ENCODE assay signal across 16 cellular contexts in the genomic region with DNA sequence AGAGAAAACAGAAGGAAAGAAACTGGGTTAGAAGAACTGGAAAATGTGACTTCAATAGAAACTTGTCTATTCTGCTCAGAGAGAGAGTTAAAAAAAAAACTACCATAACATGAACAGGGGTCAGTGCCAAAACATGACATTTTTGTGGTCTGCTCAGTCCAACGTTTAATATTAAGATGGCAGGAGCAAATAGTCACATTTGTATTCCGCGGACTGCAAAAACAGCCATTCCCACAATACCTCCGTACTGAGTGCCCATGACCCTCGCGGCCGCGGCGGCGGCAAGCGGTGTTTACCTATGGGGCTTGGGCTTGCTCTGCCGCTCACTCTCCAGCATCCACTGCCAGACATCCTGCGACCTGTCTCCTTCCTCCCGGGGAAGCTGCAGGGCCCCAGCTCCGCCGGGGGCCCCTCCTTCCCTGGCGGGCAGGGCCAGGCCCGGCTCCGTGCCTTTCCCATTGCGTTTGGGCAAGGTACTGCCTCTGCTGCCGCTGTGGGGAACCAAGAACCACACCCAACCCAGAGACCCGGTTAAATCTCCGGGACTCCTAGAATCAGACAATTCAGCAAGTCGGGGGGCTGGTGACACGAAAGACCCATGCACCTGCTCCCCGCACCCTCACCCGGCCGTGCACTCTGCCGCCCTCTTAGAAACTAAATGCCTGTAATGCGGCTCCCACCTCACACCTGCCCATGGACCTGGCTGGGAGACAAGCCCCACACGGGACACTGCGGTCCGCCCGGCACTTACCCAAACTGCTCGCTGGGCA. TPM values are rescaled to one million over a fixed set of nuclear protein-coding genes. Genes with fewer than 3 reads are reported as not detected.
A peak's percentile ranks its signal among the peaks of the same experiment; 100 is the strongest.
DNase-seq lines count a peak whose midpoint lies in the region; ATAC-seq and TF ChIP-seq lines count a peak whose summit lies in the region.
"Had no signal": no experiment of that assay in that cellular context is flagged by ENCODE, and none has a peak within 500 bp of the region (broad histone marks: within the 10 kb centered on the region; RNA-seq: fewer than 3 reads in every experiment).

No MANE protein-coding gene starts in this region.

- H3K36me3 ChIP-seq in osteoblast (ENCODE audit: insufficient read depth, low read length) (peaks cover 13% of the 10 kb centered on the region), SK-N-SH (replicated peaks in 1 of 2; ENCODE audit: control insufficient read depth in 1 of 2, insufficient read depth in 2 of 2, low read length in 1 of 2) (peaks cover 33 to 76% of the 10 kb centered on the region in 2 experiments)

- H3K27me3 ChIP-seq in osteoblast (ENCODE audit: insufficient read depth, low read length) = no peaks in the 10 kb centered on the region
- H3K27me3 ChIP-seq in SK-N-SH (ENCODE audit: insufficient read depth) = no peaks in the 10 kb centered on the region

- intact Hi-C loops in activated CD8-positive, alpha-beta T cell treated with anti-CD3 and anti-CD28 coated beads for 36 hours (cut with micrococcal nuclease) = no loop called here

- DNase-seq in AG10803 (ENCODE audit: low read depth) (peak; percentile 53), T-helper 17 cell (no peak), fibroblast of gingiva (ENCODE audit: low read depth) (peak; percentile 38), osteoblast (ENCODE audit: insufficient read length, low spot score, missing footprints) (peak; percentile 58), SK-N-SH (no peak)
- DNase-seq in activated CD8-positive, alpha-beta T cell treated with anti-CD3 and anti-CD28 coated beads for 36 hours = no peak
- DNase-seq in T-helper 2 cell treated with Interferon-gamma antibody and Interleukin-4, amounts not matched to agents 5 μg/mL and 100 μg/mL, for 36 hours (ENCODE audit: low spot score) = no peak
- DNase-seq: GF-D8; NCI-H1417; NCI-H1930; NCI-H69; NK-92 treated with Interleukin-12 subunit alpha and Interleukin-12 subunit beta, amount 100 ng/mL, for 24 hours; SHP77 treated with DMSO at 0.1 percent for 48 hours had no signal

- H3K4me1 Mint-ChIP-seq in T-helper 17 cell = peaks cover 10% of the 10 kb centered on the region
- H3K4me1 Mint-ChIP-seq in activated CD8-positive, alpha-beta T cell treated with anti-CD3 and anti-CD28 coated beads for 36 hours (ENCODE audit: low read depth) = peaks cover 11% of the 10 kb centered on the region
- peaks cover 4% of the 10 kb centered on the region for H3K4me1 Mint-ChIP-seq in T-helper 2 cell treated with Interferon-gamma antibody and Interleukin-4, amounts not matched to agents 5 μg/mL and 100 μg/mL, for 36 hours (ENCODE audit: low read depth)

- POLR2A ChIA-PET in activated CD8-positive, alpha-beta T cell treated with anti-CD3 and anti-CD28 coated beads for 36 hours (lab: Charles Lee) = no interaction called here
- POLR2A ChIA-PET in SK-N-SH (lab: Yijun Ruan, JAX) = no interaction called here

- H3K9ac ChIP-seq in SK-N-SH = no peak overlapping the region

- no peaks in the 10 kb centered on the region for H3K9me3 ChIP-seq in T-helper 17 cell (ENCODE audit: control insufficient read depth, low read length, poor library complexity, severe bottlenecking)
- H3K9me3 ChIP-seq in osteoblast (ENCODE audit: low read depth, low read length) = no peaks in the 10 kb centered on the region
- no peaks in the 10 kb centered on the region for H3K9me3 ChIP-seq in SK-N-SH

- no peaks in the 10 kb centered on the region for H3K27me3 Mint-ChIP-seq in T-helper 17 cell
- no peaks in the 10 kb centered on the region for H3K27me3 Mint-ChIP-seq in activated CD8-positive, alpha-beta T cell treated with anti-CD3 and anti-CD28 coated beads for 36 hours
- peaks cover 2% of the 10 kb centered on the region for H3K27me3 Mint-ChIP-seq in T-helper 2 cell treated with Interferon-gamma antibody and Interleukin-4, amounts not matched to agents 5 μg/mL and 100 μg/mL, for 36 hours (ENCODE audit: low read depth)

- no peak for TF ChIP-seq RAD21 in SK-N-SH (IDR thresholded peaks at IDR 0.05; ENCODE audit: low read length)

- H3K36me3 Mint-ChIP-seq in T-helper 17 cell (ENCODE audit: low read depth) = peaks cover 2% of the 10 kb centered on the region
- peaks cover 9% of the 10 kb centered on the region for H3K36me3 Mint-ChIP-seq in activated CD8-positive, alpha-beta T cell treated with anti-CD3 and anti-CD28 coated beads for 36 hours (ENCODE audit: low read depth)
- H3K36me3 Mint-ChIP-seq in T-helper 2 cell treated with Interferon-gamma antibody and Interleukin-4, amounts not matched to agents 5 μg/mL and 100 μg/mL, for 36 hours (ENCODE audit: low read depth) = peaks cover 30% of the 10 kb centered on the region

- WGBS in SK-N-SH (ENCODE audit: low lambda C conversion rate) = 97% methylated on average over 25 of the region's 35 CpGs

- H2AFZ ChIP-seq in osteoblast (ENCODE audit: low read length) (no peak overlapping the region), SK-N-SH (ENCODE audit: low read depth) (no peak overlapping the region)

- no peak overlapping the region for H3K27ac ChIP-seq in osteoblast (ENCODE audit: low read depth, low read length)
- no peak overlapping the region for H3K27ac ChIP-seq in SK-N-SH (ENCODE audit: low read depth in 2 of 2, low read length in 1 of 2)
- H3K27ac ChIP-seq: C4-2B had no signal

- H3K4me3 ChIP-seq in AG10803 (ENCODE audit: low read length) = peak overlapping the region; percentile 47
- no peak overlapping the region for H3K4me3 ChIP-seq in osteoblast (ENCODE audit: insufficient read depth, low read length)
- H3K4me3 ChIP-seq in SK-N-SH (ENCODE audit: low read depth in 2 of 2, low read length in 1 of 2) = no peak overlapping the region

- peaks cover under 1% of the 10 kb centered on the region for H4K20me1 ChIP-seq in osteoblast (ENCODE audit: insufficient read depth, low read length)
- no peaks in the 10 kb centered on the region for H4K20me1 ChIP-seq in SK-N-SH (ENCODE audit: insufficient read depth)

- H3K4me1 ChIP-seq in osteoblast (ENCODE audit: insufficient read depth, low read length) = peaks cover 12% of the 10 kb centered on the region
- peaks cover 0 to 12% of the 10 kb centered on the region in 2 experiments; a peak in 2 of 4 replicates for H3K4me1 ChIP-seq in SK-N-SH (ENCODE audit: control insufficient read depth in 1 of 2, insufficient read depth in 2 of 2, low read depth in 1 of 2, low read length in 1 of 2)

- no peaks in the 10 kb centered on the region for H3K9me2 ChIP-seq in SK-N-SH

- no peaks in the 10 kb centered on the region for H3K79me2 ChIP-seq in osteoblast (ENCODE audit: insufficient read depth, low read length)
- no peaks in the 10 kb centered on the region for H3K79me2 ChIP-seq in SK-N-SH (ENCODE audit: insufficient read depth)

- no peak for TF ChIP-seq CTCF in AG10803 (conservative IDR thresholded peaks at IDR 0.05; ENCODE audit: low read length)
- TF ChIP-seq CTCF in osteoblast (IDR thresholded peaks at IDR 0.05; ENCODE audit: extremely low read depth, low read depth, low read length) = no peak
- TF ChIP-seq CTCF in activated CD8-positive, alpha-beta T cell treated with anti-CD3 and anti-CD28 coated beads for 36 hours (IDR thresholded peaks at IDR 0.05) = no peak
- TF ChIP-seq CTCF in SK-N-SH (IDR thresholded peaks at IDR 0.05) = no peak

- no peaks in the 10 kb centered on the region for H3F3A ChIP-seq in SK-N-SH (replicated peaks; ENCODE audit: insufficient read depth)

- H3K27ac Mint-ChIP-seq in T-helper 17 cell = peak overlapping the region; percentile 32
- H3K27ac Mint-ChIP-seq in activated CD8-positive, alpha-beta T cell treated with anti-CD3 and anti-CD28 coated beads for 36 hours = no peak overlapping the region
- no peak overlapping the region for H3K27ac Mint-ChIP-seq in T-helper 2 cell treated with Interferon-gamma antibody and Interleukin-4, amounts not matched to agents 5 μg/mL and 100 μg/mL, for 36 hours
- H3K27ac Mint-ChIP-seq: HFFc6 had no signal

- CTCF ChIA-PET in activated CD8-positive, alpha-beta T cell treated with anti-CD3 and anti-CD28 coated beads for 36 hours (lab: Charles Lee) = no interaction called here
- CTCF ChIA-PET in SK-N-SH (lab: Yijun Ruan, JAX) = no interaction called here

- H3K4me2 ChIP-seq in osteoblast (ENCODE audit: insufficient read depth, low read length) (no peak overlapping the region), SK-N-SH (no peak overlapping the region)

- TF ChIP-seq EP300 in SK-N-SH (IDR thresholded peaks at IDR 0.05; ENCODE audit: borderline replicate concordance in 1 of 2, low read depth in 1 of 2, low read length in 1 of 2) = no peak

- ATAC-seq in T-helper 17 cell (no peak), HG02623 (IDR thresholded peaks at IDR 0.05; ENCODE audit: unreplicated experiment) (no peak)
- no peak for ATAC-seq in activated CD8-positive, alpha-beta T cell treated with anti-CD3 and anti-CD28 coated beads for 36 hours

- H3K4me3 Mint-ChIP-seq in T-helper 17 cell = no peak overlapping the region
- no peak overlapping the region for H3K4me3 Mint-ChIP-seq in activated CD8-positive, alpha-beta T cell treated with anti-CD3 and anti-CD28 coated beads for 36 hours
- no peak overlapping the region for H3K4me3 Mint-ChIP-seq in T-helper 2 cell treated with Interferon-gamma antibody and Interleukin-4, amounts not matched to agents 5 μg/mL and 100 μg/mL, for 36 hours
- H3K4me3 Mint-ChIP-seq: HFFc6 had no signal

- H3K9me3 Mint-ChIP-seq in activated CD8-positive, alpha-beta T cell treated with anti-CD3 and anti-CD28 coated beads for 36 hours = no peaks in the 10 kb centered on the region
- no peaks in the 10 kb centered on the region for H3K9me3 Mint-ChIP-seq in T-helper 2 cell treated with Interferon-gamma antibody and Interleukin-4, amounts not matched to agents 5 μg/mL and 100 μg/mL, for 36 hours
- H3K9me3 Mint-ChIP-seq: HFFc6 had no signal

TF ChIP-seq in SK-N-SH, 30 proteins besides CTCF, POLR2A, EP300 and RAD21 (continues in another document):
- TF ChIP-seq RFX5 (IDR thresholded peaks at IDR 0.05; ENCODE audit: low read length) = no peak
- TF ChIP-seq GATA2 (CRISPR knock-in tag; IDR thresholded peaks at IDR 0.05) = no peak

RNA-seq across cellular contexts. Expression of a gene that starts 24.7 kb away (rescaled TPM):
- 10 to 100 TPM; 28.4 to 31.6 TPM for total RNA-seq in T-helper 17 cell
- 2.9 and 5.1 TPM in 2 replicates for total RNA-seq in osteoblast
- 1 to 10 TPM in 1 of 2 experiments, under 1 TPM in 1; 0.69 to 1.0 TPM for total RNA-seq in activated CD8-positive, alpha-beta T cell treated with anti-CD3 and anti-CD28 coated beads for 36 hours
- polyA plus RNA-seq in SK-N-SH (2012; rRNA removed) = 7.9 and 8.3 TPM in 2 replicates
- polyA plus RNA-seq in SK-N-SH (2012; cell fraction: cytosol; rRNA removed) = 5.4 and 7.0 TPM in 2 replicates
- polyA plus RNA-seq in SK-N-SH (2012; cell fraction: nucleus; rRNA removed) = 17.8 and 19.1 TPM in 2 replicates

Comparison
In these comparisons a context has a peak if more than half of its experiments do, and no peak if none do; other contexts are left out.
1. DNase-seq: peak in AG10803 (single experiment), fibroblast of gingiva (single experiment) and osteoblast (single experiment); none in T-helper 17 cell (0 of 3), activated CD8-positive, alpha-beta T cell treated with anti-CD3 and anti-CD28 coated beads for 36 hours (single experiment), T-helper 2 cell treated with Interferon-gamma antibody and Interleukin-4, amounts not matched to agents 5 μg/mL and 100 μg/mL, for 36 hours (single experiment) and SK-N-SH (single experiment).